ENCODE assay signal across 1 cellular context in genomic region chr1:53739109-53739681, GRCh38.
TF ChIP-seq lines count a peak whose summit lies in the region.

GLIS1 (minus strand) TSS chr1:53739164; CDS start chr1:53738064, 1,100 bp downstream.

TF ChIP-seq in GM12878, 131 proteins besides CTCF, POLR2A, EP300 and RAD21 (continued from another document):
- TF ChIP-seq, protein P1, sequence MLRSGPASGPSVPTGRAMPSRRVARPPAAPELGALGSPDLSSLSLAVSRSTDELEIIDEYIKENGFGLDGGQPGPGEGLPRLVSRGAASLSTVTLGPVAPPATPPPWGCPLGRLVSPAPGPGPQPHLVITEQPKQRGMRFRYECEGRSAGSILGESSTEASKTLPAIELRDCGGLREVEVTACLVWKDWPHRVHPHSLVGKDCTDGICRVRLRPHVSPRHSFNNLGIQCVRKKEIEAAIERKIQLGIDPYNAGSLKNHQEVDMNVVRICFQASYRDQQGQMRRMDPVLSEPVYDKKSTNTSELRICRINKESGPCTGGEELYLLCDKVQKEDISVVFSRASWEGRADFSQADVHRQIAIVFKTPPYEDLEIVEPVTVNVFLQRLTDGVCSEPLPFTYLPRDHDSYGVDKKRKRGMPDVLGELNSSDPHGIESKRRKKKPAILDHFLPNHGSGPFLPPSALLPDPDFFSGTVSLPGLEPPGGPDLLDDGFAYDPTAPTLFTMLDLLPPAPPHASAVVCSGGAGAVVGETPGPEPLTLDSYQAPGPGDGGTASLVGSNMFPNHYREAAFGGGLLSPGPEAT (IDR thresholded peaks at IDR 0.05; ENCODE audit: low read depth), result no peak
- TF ChIP-seq ASH2L (IDR thresholded peaks at IDR 0.05; ENCODE audit: borderline replicate concordance, low read depth) (no peak), RCOR1 (conservative IDR thresholded peaks at IDR 0.05; ENCODE audit: low read depth, low read length) (no peak), YBX1 (IDR thresholded peaks at IDR 0.05) (no peak), HDAC6 (IDR thresholded peaks at IDR 0.05; ENCODE audit: unreplicated experiment) (no peak), PML (IDR thresholded peaks at IDR 0.05; ENCODE audit: low read length) (no peak), ETV6 (conservative IDR thresholded peaks at IDR 0.05 in 1 of 2, IDR thresholded peaks at IDR 0.05 in 1 of 2; ENCODE audit: borderline replicate concordance in 1 of 2, low read depth in 1 of 2) (no peak), SPI1 (IDR thresholded peaks at IDR 0.05; ENCODE audit: borderline replicate concordance, insufficient read depth, low read depth, low read length) (no peak), GATAD2B (conservative IDR thresholded peaks at IDR 0.05; ENCODE audit: low read depth) (no peak), ZNF622 (IDR thresholded peaks at IDR 0.05) (no peak), BMI1 (IDR thresholded peaks at IDR 0.05; ENCODE audit: borderline replicate concordance) (no peak), EGR1 (IDR thresholded peaks at IDR 0.05; ENCODE audit: borderline replicate concordance in 1 of 2, low read depth in 2 of 2, low read length in 2 of 2) (peak in 1 of 2 experiments; percentile 48; a peak in 2 of 3 replicates), HDAC2 (IDR thresholded peaks at IDR 0.05) (no peak), IRF3 (IDR thresholded peaks at IDR 0.05) (no peak; the same call in 1 of the 2 replicates), SP1 (IDR thresholded peaks at IDR 0.05; ENCODE audit: low read depth, low read length) (peak; percentile 93), IKZF1 (conservative IDR thresholded peaks at IDR 0.05) (peak; percentile 36; the same call in 1 of the 2 replicates), JUNB (IDR thresholded peaks at IDR 0.05) (no peak)
- TF ChIP-seq, protein P2, sequence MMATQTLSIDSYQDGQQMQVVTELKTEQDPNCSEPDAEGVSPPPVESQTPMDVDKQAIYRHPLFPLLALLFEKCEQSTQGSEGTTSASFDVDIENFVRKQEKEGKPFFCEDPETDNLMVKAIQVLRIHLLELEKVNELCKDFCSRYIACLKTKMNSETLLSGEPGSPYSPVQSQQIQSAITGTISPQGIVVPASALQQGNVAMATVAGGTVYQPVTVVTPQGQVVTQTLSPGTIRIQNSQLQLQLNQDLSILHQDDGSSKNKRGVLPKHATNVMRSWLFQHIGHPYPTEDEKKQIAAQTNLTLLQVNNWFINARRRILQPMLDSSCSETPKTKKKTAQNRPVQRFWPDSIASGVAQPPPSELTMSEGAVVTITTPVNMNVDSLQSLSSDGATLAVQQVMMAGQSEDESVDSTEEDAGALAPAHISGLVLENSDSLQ (IDR thresholded peaks at IDR 0.05), result peak; percentile 55
- TF ChIP-seq, protein P3, sequence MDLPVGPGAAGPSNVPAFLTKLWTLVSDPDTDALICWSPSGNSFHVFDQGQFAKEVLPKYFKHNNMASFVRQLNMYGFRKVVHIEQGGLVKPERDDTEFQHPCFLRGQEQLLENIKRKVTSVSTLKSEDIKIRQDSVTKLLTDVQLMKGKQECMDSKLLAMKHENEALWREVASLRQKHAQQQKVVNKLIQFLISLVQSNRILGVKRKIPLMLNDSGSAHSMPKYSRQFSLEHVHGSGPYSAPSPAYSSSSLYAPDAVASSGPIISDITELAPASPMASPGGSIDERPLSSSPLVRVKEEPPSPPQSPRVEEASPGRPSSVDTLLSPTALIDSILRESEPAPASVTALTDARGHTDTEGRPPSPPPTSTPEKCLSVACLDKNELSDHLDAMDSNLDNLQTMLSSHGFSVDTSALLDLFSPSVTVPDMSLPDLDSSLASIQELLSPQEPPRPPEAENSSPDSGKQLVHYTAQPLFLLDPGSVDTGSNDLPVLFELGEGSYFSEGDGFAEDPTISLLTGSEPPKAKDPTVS (IDR thresholded peaks at IDR 0.05; ENCODE audit: low read depth, low read length), result no peak
- TF ChIP-seq, protein P4, sequence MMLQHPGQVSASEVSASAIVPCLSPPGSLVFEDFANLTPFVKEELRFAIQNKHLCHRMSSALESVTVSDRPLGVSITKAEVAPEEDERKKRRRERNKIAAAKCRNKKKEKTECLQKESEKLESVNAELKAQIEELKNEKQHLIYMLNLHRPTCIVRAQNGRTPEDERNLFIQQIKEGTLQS (IDR thresholded peaks at IDR 0.05; ENCODE audit: borderline replicate concordance, extremely low read depth, low read depth, low read length), result no peak
